10 cellular contexts compared by ENCODE assay signal in the genomic region with DNA sequence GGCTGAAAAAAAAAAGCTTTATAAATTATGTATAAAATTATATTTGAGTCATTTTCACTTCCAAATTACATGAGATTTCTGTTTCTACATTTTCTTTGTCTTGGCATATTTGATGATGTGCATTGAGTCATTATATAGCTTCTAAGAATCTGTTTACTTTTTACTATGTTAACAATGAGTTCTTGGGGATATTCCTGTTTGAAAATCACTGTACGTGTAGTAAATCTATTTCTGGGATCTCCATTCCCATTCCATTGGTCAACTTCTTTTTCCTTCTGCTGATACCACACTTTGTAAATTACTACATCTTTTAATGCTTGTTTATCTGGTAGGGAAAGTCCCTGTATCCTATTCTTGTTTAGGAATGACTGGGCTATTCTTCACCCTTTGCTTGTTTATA. TPM values are rescaled to one million over a fixed set of nuclear protein-coding genes. Genes with fewer than 3 reads are reported as not detected.
"Had no signal": no experiment of that assay in that cellular context is flagged by ENCODE, and none has a peak within 500 bp of the region (broad histone marks: within the 10 kb centered on the region; RNA-seq: fewer than 3 reads in every experiment).

No MANE protein-coding gene starts in this region.

- H3K4me3 ChIP-seq: GM23338 had no signal

- H3K9ac ChIP-seq: KMS-11 had no signal

- H2AFZ ChIP-seq: GM23338 had no signal

- H3K4me2 ChIP-seq: GM23338, KMS-11 had no signal

- H3K27ac ChIP-seq: KMS-11 had no signal

- ATAC-seq: GM23338 had no signal

- DNase-seq: H9, HCEC 1CT, KBM-7 had no signal

- FAIRE-seq: H1, H54, HTR-8/SVneo had no signal

RNA-seq across cellular contexts. Expression of a gene that starts 43.6 kb away (rescaled TPM):
- total RNA-seq: GM23338, H1, H9, HT-29 had no signal
- polyA plus RNA-seq: GM23338, H1, IgD-negative memory B cell had no signal

RNA-seq across cellular contexts. Expression of a gene that starts 44.1 kb away (rescaled TPM):
- total RNA-seq: GM23338, H1, H9, HT-29 had no signal
- polyA plus RNA-seq: GM23338, H1, IgD-negative memory B cell had no signal
